1 cellular context compared by ENCODE assay signal in the genomic region with DNA sequence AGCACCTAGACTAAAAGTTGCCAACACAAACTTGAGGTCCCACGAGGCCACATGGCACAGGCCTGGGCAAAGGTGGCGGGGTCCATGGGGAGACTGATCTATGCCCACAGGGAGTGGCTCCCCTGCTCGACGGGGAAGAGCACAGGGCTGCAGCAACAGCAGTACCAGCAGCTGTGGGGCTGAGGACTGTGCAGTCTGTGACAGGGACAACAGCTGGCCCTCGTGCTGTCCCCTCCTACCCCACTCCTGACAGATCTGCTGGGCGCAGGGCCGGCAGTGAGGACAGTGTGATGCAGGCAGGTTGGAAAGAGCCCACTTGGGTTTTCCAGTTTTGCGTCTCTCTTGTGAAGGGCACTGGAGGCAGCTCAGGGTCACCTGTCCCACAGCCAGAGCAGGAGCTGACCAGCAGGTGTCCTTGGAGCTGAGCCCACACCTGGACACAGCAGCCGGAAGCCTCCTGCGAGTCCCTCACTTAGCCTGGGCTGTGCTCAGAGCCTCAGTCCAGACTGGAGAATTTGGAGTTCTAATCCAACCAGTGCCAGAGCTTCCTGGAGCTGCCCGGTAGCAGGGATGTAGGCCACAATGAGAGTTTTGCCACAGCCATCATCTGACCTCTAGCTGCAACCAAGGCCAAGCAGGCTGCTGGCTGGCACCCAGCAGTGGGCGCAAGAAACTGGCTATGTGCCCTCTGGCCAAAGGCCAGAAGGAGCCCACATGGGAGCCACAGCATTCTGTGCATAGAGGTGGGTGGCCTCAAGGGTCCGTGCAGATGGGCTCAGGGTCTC.
TF ChIP-seq lines count a peak whose summit lies in the region.

No MANE protein-coding gene starts in this region.

TF ChIP-seq in liver, 16 proteins besides CTCF, POLR2A, EP300 and RAD21 (continued from another document):
- TF ChIP-seq TAF1 (conservative IDR thresholded peaks at IDR 0.05) (no peak), RXRA (IDR thresholded peaks at IDR 0.05) (no peak)
